Comparison of ENCODE assay signal across 8 cellular contexts in genomic region chr7:123871998-123872867, GRCh38. TPM values are rescaled to one million over a fixed set of nuclear protein-coding genes. Genes with fewer than 3 reads are reported as not detected.
DNase-seq lines count a peak whose midpoint lies in the region; ATAC-seq, FAIRE-seq and TF ChIP-seq lines count a peak whose summit lies in the region.

No MANE protein-coding gene starts in this region.

- TF ChIP-seq RAD21 in K562 (CRISPR knock-in tag; conservative IDR thresholded peaks at IDR 0.05 in 1 of 2, IDR thresholded peaks at IDR 0.05 in 1 of 2) = peak; percentile 89 to 94

- BruUV-seq in OCI-LY7 (replicated peaks; lab: Mats Ljungman, UMichigan) = no TSS peak
- BruUV-seq in K562 (replicated peaks; lab: Mats Ljungman, UMichigan) = no TSS peak

- in situ Hi-C loops in K562 (cut with MboI) = no loop called here

- CTCF ChIA-PET in OCI-LY7 (lab: Charles Lee; ENCODE audit: unreplicated experiment) = no interaction called here
- CTCF ChIA-PET in K562 (lab: Yijun Ruan, JAX; ENCODE audit: low intra/inter-chr PET ratio) = interaction anchor here (0.7 to 2.0 kb wide), 5 partner anchors 75 to 1653 kb away, joined by 3 to 14 read pairs (median 6); no protein-coding TSS in a partner anchor

- no peaks in the 10 kb centered on the region for H3K36me3 ChIP-seq in OCI-LY7 (ENCODE audit: insufficient read depth, low read length)
- H3K36me3 ChIP-seq in K562 (ENCODE audit: control insufficient read depth, insufficient read depth, low read length) = no peaks in the 10 kb centered on the region
- no peaks in the 10 kb centered on the region for H3K36me3 ChIP-seq in stomach

- ATAC-seq in GM21619 (IDR thresholded peaks at IDR 0.05; ENCODE audit: unreplicated experiment) = peak; percentile 84
- ATAC-seq in K562 = peak; percentile 95

- H3K4me2 ChIP-seq in OCI-LY7 (ENCODE audit: low read length) (no peak overlapping the region), K562 (ENCODE audit: insufficient read depth, low read length) (no peak overlapping the region)

- H3K27me3 ChIP-seq in K562 (ENCODE audit: control insufficient read depth in 2 of 2, insufficient read depth in 2 of 2, low read length in 2 of 2) = peaks cover 0 to 9% of the 10 kb centered on the region in 2 experiments; a peak in 1 of 5 replicates
- H3K27me3 ChIP-seq in stomach = no peaks in the 10 kb centered on the region

- POLR2A ChIA-PET in OCI-LY7 (lab: Charles Lee) (interaction anchor here (1.2 kb wide), 1 partner anchor 10 kb away, joined by 3 read pairs; no protein-coding TSS in a partner anchor), K562 (lab: Yijun Ruan, JAX) (interaction anchor here (0.5 kb wide), 1 partner anchor 34 kb away, joined by 3 read pairs; no protein-coding TSS in a partner anchor)

- DNase-seq in NCI-H2196 (lab: John Stamatoyannopoulos, UW; ENCODE audit: unreplicated experiment) (peak; percentile 22), NCI-H2196 treated with DMSO at 0.1 percent for 48 hours (lab: John Stamatoyannopoulos, UW; ENCODE audit: unreplicated experiment) (no peak), HT1080 (ENCODE audit: low read depth) (peak; percentile 44), OCI-LY7 (ENCODE audit: low spot score) (peak; percentile 50), K562 (ENCODE audit: extremely low read depth in 1 of 4, low spot score in 3 of 4) (peak in 2 of 4 experiments; percentile 45 to 67), kidney tubule cell (ENCODE audit: low spot score) (peak; percentile 54), stomach (peak; percentile 65)

- no peak overlapping the region for H3K4me3 ChIP-seq in OCI-LY7 (ENCODE audit: low read depth, low read length, poor library complexity, severe bottlenecking)
- no peak overlapping the region for H3K4me3 ChIP-seq in K562
- H3K4me3 ChIP-seq in stomach = no peak overlapping the region

- WGBS in K562 (ENCODE audit: insufficient coverage, low coverage, missing lambda C conversion rate) = 1% methylated on average over 7 of the region's 7 CpGs
- WGBS in stomach, 5 donors = 8 to 15% (median 13%) methylated on average over 7 of the region's 7 CpGs

- H3K27ac ChIP-seq in OCI-LY7 (ENCODE audit: low read depth, low read length, poor library complexity, severe bottlenecking) (no peak overlapping the region), K562 (ENCODE audit: extremely low read depth, low read depth, low read length) (no peak overlapping the region), stomach (no peak overlapping the region)

- TF ChIP-seq POLR2A in K562 (conservative IDR thresholded peaks at IDR 0.05) = no peak
- TF ChIP-seq POLR2A in stomach (IDR thresholded peaks at IDR 0.05) = no peak

- TF ChIP-seq CTCF in OCI-LY7 (conservative IDR thresholded peaks at IDR 0.05; ENCODE audit: low read length) (peak; percentile 68), K562 (IDR thresholded peaks at IDR 0.05 in 2 of 3, conservative IDR thresholded peaks at IDR 0.05 in 1 of 3; ENCODE audit: insufficient read depth in 2 of 3, low read depth in 1 of 3, low read length in 3 of 3) (peak; percentile 62 to 82 (median 79)), stomach (IDR thresholded peaks at IDR 0.05) (peak in 4 of 7 experiments; percentile 15 to 57 (median 38))

- H3K9me2 ChIP-seq in OCI-LY7 (ENCODE audit: insufficient read depth, low read length) = no peaks in the 10 kb centered on the region

- intact Hi-C loops in OCI-LY7 (cut with micrococcal nuclease; ENCODE audit: unreplicated experiment) (no loop called here), K562 (cut with micrococcal nuclease) (loop anchor here (1.0 to 10.0 kb wide), 7 partner anchors 189 to 1655 kb away; no protein-coding TSS in a partner anchor), stomach (cut with DNase I; ENCODE audit: low total_unique reads) (no loop called here)

- no peak overlapping the region for H3K9ac ChIP-seq in K562 (ENCODE audit: insufficient read depth in 1 of 2, low read depth in 2 of 2, low read length in 2 of 2)

- H3K79me2 ChIP-seq in OCI-LY7 (ENCODE audit: insufficient read depth, low read depth, low read length) (no peaks in the 10 kb centered on the region), K562 (ENCODE audit: control insufficient read depth, insufficient read depth, low read length) (no peaks in the 10 kb centered on the region)

- no peaks in the 10 kb centered on the region for H3K9me1 ChIP-seq in K562 (ENCODE audit: control insufficient read depth, insufficient read depth, low read length)

- H2AFZ ChIP-seq in OCI-LY7 (ENCODE audit: low read length) (no peak overlapping the region), K562 (ENCODE audit: low read depth, low read length) (no peak overlapping the region)

- H3K9me3 ChIP-seq in OCI-LY7 (ENCODE audit: low read length) (no peaks in the 10 kb centered on the region), K562 (replicated peaks; ENCODE audit: control insufficient read depth, insufficient read depth, low read depth, low read length) (no peaks in the 10 kb centered on the region), stomach (no peaks in the 10 kb centered on the region)

- TF ChIP-seq EP300 in K562 (IDR thresholded peaks at IDR 0.05; ENCODE audit: low read length) = no peak
- TF ChIP-seq EP300 in stomach (IDR thresholded peaks at IDR 0.05) = no peak

- H3K4me1 ChIP-seq in OCI-LY7 (ENCODE audit: insufficient read depth, low read length, poor library complexity, severe bottlenecking) = no peaks in the 10 kb centered on the region
- H3K4me1 ChIP-seq in K562 (replicated peaks in 1 of 2; ENCODE audit: control insufficient read depth in 2 of 2, insufficient read depth in 2 of 2, low read length in 2 of 2) = no peaks in the 10 kb centered on the region
- H3K4me1 ChIP-seq in stomach = peaks cover 0 to 8% (median 2%) of the 10 kb centered on the region in 4 donors

- FAIRE-seq in K562 (lab: Jason Lieb, UNC) = peak; percentile 83

- H4K20me1 ChIP-seq in OCI-LY7 (ENCODE audit: insufficient read depth, low read length) (no peaks in the 10 kb centered on the region), K562 (replicated peaks; ENCODE audit: control insufficient read depth, insufficient read depth, low read length) (no peaks in the 10 kb centered on the region)

RNA-seq across cellular contexts. Expression of gene HYAL4, which starts 27.3 kb away (rescaled TPM):
- total RNA-seq in HT1080 (2014; rRNA removed; shearing (Covaris generic)) = 0.13 TPM in 1 of 2 replicates, not detected in the other
- polyA plus RNA-seq in HT1080 (2015; cell fraction: cytosol; rRNA removed) = 0.22 and 0.26 TPM in 2 replicates
- polyA plus RNA-seq in HT1080 (2015; cell fraction: nucleus; rRNA removed) = 0.19 and 1.1 TPM in 2 replicates
- total RNA-seq in OCI-LY7 (2014; rRNA removed; shearing (Covaris generic)) = not detected in 2 replicates
- total RNA-seq in OCI-LY7 (2022) = not detected in 2 replicates
- not detected in 2 replicates for total RNA-seq in K562 (2011; cell fraction: chromatin; rRNA removed; ENCODE audit: low replicate concordance)
- total RNA-seq in K562 (2011; cell fraction: nucleolus; rRNA removed) = not detected in 2 replicates
- total RNA-seq in K562 (2011; cell fraction: nucleoplasm; rRNA removed) = not detected in 2 replicates
- total RNA-seq in K562 (2014; rRNA removed) = not detected in 2 replicates
- total RNA-seq in K562 (2014; rRNA removed; fragmentation: Illumina TruSeq; extraction: Trizol) = not detected in 2 replicates
- total RNA-seq in K562 (2015; rRNA removed; fragmentation: Illumina TruSeq; extraction: Trizol) = not detected in 2 replicates
- total RNA-seq in K562 (2021) = not detected in 2 replicates
- not detected in 2 replicates for polyA plus RNA-seq in K562 (2011; rRNA removed)
- not detected in 2 replicates for polyA plus RNA-seq in K562 (2011; cell fraction: cytosol; rRNA removed)
- polyA plus RNA-seq in K562 (2011; cell fraction: nucleus; rRNA removed) = not detected in 2 replicates
- not detected in 2 replicates for polyA plus RNA-seq in K562 (2012)
- not detected in 2 replicates for polyA plus RNA-seq in K562 (2014; fragmentation: Illumina TruSeq; extraction: Trizol)
- not detected for polyA plus RNA-seq in K562 (2014; fragmentation: Nextera tagmentation; extraction: Ambion mirVana)
- polyA plus RNA-seq in K562 (2014; rRNA removed) = not detected in 2 replicates
- not detected in 2 replicates for polyA minus RNA-seq in K562 (2011; rRNA and poly(A)+ RNA removed)
- not detected in 2 replicates for polyA minus RNA-seq in K562 (2011; cell fraction: cytosol; rRNA and poly(A)+ RNA removed)
- not detected in 2 replicates for polyA minus RNA-seq in K562 (2011; cell fraction: nucleus; rRNA and poly(A)+ RNA removed)
- not detected for total RNA-seq in stomach
- under 1 TPM in 1 of 3 donors, not detected in 2; 0.78 TPM for polyA plus RNA-seq in stomach

RNA-seq across cellular contexts. Expression of gene SPAM1, which starts 52.8 kb away (rescaled TPM):
- total RNA-seq in HT1080 (2014; rRNA removed; shearing (Covaris generic)) = not detected in 2 replicates
- not detected in 2 replicates for polyA plus RNA-seq in HT1080 (2015; cell fraction: cytosol; rRNA removed)
- polyA plus RNA-seq in HT1080 (2015; cell fraction: nucleus; rRNA removed) = not detected in 2 replicates
- total RNA-seq in OCI-LY7 (2014; rRNA removed; shearing (Covaris generic)) = not detected in 2 replicates
- not detected in 2 replicates for total RNA-seq in OCI-LY7 (2022)
- not detected in 2 replicates for total RNA-seq in K562 (2011; cell fraction: chromatin; rRNA removed; ENCODE audit: low replicate concordance)
- not detected in 2 replicates for total RNA-seq in K562 (2011; cell fraction: nucleolus; rRNA removed)
- total RNA-seq in K562 (2011; cell fraction: nucleoplasm; rRNA removed) = not detected in 2 replicates
- total RNA-seq in K562 (2014; rRNA removed) = not detected in 2 replicates
- total RNA-seq in K562 (2014; rRNA removed; fragmentation: Illumina TruSeq; extraction: Trizol) = not detected in 2 replicates
- total RNA-seq in K562 (2015; rRNA removed; fragmentation: Illumina TruSeq; extraction: Trizol) = not detected in 2 replicates
- not detected in 2 replicates for total RNA-seq in K562 (2021)
- not detected in 2 replicates for polyA plus RNA-seq in K562 (2011; rRNA removed)
- not detected in 2 replicates for polyA plus RNA-seq in K562 (2011; cell fraction: cytosol; rRNA removed)
- polyA plus RNA-seq in K562 (2011; cell fraction: nucleus; rRNA removed) = not detected in 2 replicates
- polyA plus RNA-seq in K562 (2012) = not detected in 2 replicates
- not detected in 2 replicates for polyA plus RNA-seq in K562 (2014; fragmentation: Illumina TruSeq; extraction: Trizol)
- not detected for polyA plus RNA-seq in K562 (2014; fragmentation: Nextera tagmentation; extraction: Ambion mirVana)
- not detected in 2 replicates for polyA plus RNA-seq in K562 (2014; rRNA removed)
- polyA minus RNA-seq in K562 (2011; rRNA and poly(A)+ RNA removed) = not detected in 2 replicates
- not detected in 2 replicates for polyA minus RNA-seq in K562 (2011; cell fraction: cytosol; rRNA and poly(A)+ RNA removed)
- polyA minus RNA-seq in K562 (2011; cell fraction: nucleus; rRNA and poly(A)+ RNA removed) = not detected in 2 replicates
- not detected for total RNA-seq in stomach
- not detected for polyA plus RNA-seq in stomach
